In genomic region chr2:38115216-38116012, GRCh38 we compare ENCODE assay signal across 8 cellular contexts. TPM values are rescaled to one million over a fixed set of nuclear protein-coding genes. Genes with fewer than 3 reads are reported as not detected.
A peak's percentile ranks its signal among the peaks of the same experiment; 100 is the strongest.
DNase-seq lines count a peak whose midpoint lies in the region; ATAC-seq and TF ChIP-seq lines count a peak whose summit lies in the region.

No MANE protein-coding gene starts in this region.

- H3K4me3 Mint-ChIP-seq in activated T-helper 2 cell treated with anti-CD3 and anti-CD28 coated beads, Interferon-gamma antibody, Interleukin-2, Interleukin-4, amounts not matched to agents 10 μg/mL and 5 μg/mL and 100 μg/mL, durations not matched to agents 14 hours and 24 hours and 36 hours (ENCODE audit: low read depth) = no peak overlapping the region

- H3K9me3 ChIP-seq in gastroesophageal sphincter = no peaks in the 10 kb centered on the region

- in situ Hi-C loops in GM13976 (cut with MboI; ENCODE audit: low sequenced_read_pairs, unreplicated experiment) = no loop called here

- no peaks in the 10 kb centered on the region for H3K27me3 ChIP-seq in gastroesophageal sphincter

- no peaks in the 10 kb centered on the region for H3K36me3 Mint-ChIP-seq in activated T-helper 2 cell treated with anti-CD3 and anti-CD28 coated beads, Interferon-gamma antibody, Interleukin-2, Interleukin-4, amounts not matched to agents 10 μg/mL and 5 μg/mL and 100 μg/mL, durations not matched to agents 14 hours and 24 hours and 36 hours (ENCODE audit: low read depth)

- WGBS in gastroesophageal sphincter (ENCODE audit: low coverage in 1 of 2), 2 donors = 34 to 57% methylated on average over 5 to 8 of the region's 8 CpGs

- H3K36me3 ChIP-seq in gastroesophageal sphincter = no peaks in the 10 kb centered on the region

- TF ChIP-seq POLR2A in gastroesophageal sphincter (IDR thresholded peaks at IDR 0.05) = no peak

- no peak overlapping the region for H3K27ac Mint-ChIP-seq in activated T-helper 2 cell treated with anti-CD3 and anti-CD28 coated beads, Interferon-gamma antibody, Interleukin-2, Interleukin-4, amounts not matched to agents 10 μg/mL and 5 μg/mL and 100 μg/mL, durations not matched to agents 14 hours and 24 hours and 36 hours

- H3K27me3 Mint-ChIP-seq in activated T-helper 2 cell treated with anti-CD3 and anti-CD28 coated beads, Interferon-gamma antibody, Interleukin-2, Interleukin-4, amounts not matched to agents 10 μg/mL and 5 μg/mL and 100 μg/mL, durations not matched to agents 14 hours and 24 hours and 36 hours (ENCODE audit: low read depth) = peaks cover 23% of the 10 kb centered on the region

- H3K27ac ChIP-seq in 22Rv1 (no peak overlapping the region), gastroesophageal sphincter (no peak overlapping the region)

- intact Hi-C loops in activated T-helper 2 cell treated with anti-CD3 and anti-CD28 coated beads, Interferon-gamma antibody, Interleukin-2, Interleukin-4, amounts not matched to agents 10 μg/mL and 5 μg/mL and 100 μg/mL, durations not matched to agents 14 hours and 24 hours and 36 hours (cut with micrococcal nuclease) = loop anchor here (1.0 to 5.0 kb wide), 3 partner anchors 39 to 157 kb away; partner anchors contain the start of gene CYP1B1
- intact Hi-C loops in posterior cingulate gyrus (cut with DNase I) = no loop called here

- peak; percentile 65 for ATAC-seq in gastroesophageal sphincter

- H3K4me1 Mint-ChIP-seq in activated T-helper 2 cell treated with anti-CD3 and anti-CD28 coated beads, Interferon-gamma antibody, Interleukin-2, Interleukin-4, amounts not matched to agents 10 μg/mL and 5 μg/mL and 100 μg/mL, durations not matched to agents 14 hours and 24 hours and 36 hours (ENCODE audit: low read depth) = peaks cover 10% of the 10 kb centered on the region

- no peak for TF ChIP-seq EP300 in gastroesophageal sphincter (IDR thresholded peaks at IDR 0.05)

- peaks cover 13% of the 10 kb centered on the region for H3K9me3 Mint-ChIP-seq in activated T-helper 2 cell treated with anti-CD3 and anti-CD28 coated beads, Interferon-gamma antibody, Interleukin-2, Interleukin-4, amounts not matched to agents 10 μg/mL and 5 μg/mL and 100 μg/mL, durations not matched to agents 14 hours and 24 hours and 36 hours

- DNase-seq in GM13976 (ENCODE audit: low spot score) = peak; percentile 73
- peak; percentile 80 for DNase-seq in LHCN-M2 (ENCODE audit: low read depth)
- peak; percentile 65 for DNase-seq in RPMI8226
- DNase-seq in activated T-helper 2 cell treated with anti-CD3 and anti-CD28 coated beads, Interferon-gamma antibody, Interleukin-2, Interleukin-4, amounts not matched to agents 10 μg/mL and 5 μg/mL and 100 μg/mL, durations not matched to agents 14 hours and 24 hours and 36 hours (ENCODE audit: low spot score) = peak; percentile 59
- peak in 6 of 10 donors; percentile 37 to 83 (median 57) for DNase-seq in posterior cingulate gyrus
- DNase-seq in T1000 (lab: John Stamatoyannopoulos, UW) = no peak

- TF ChIP-seq CTCF in 22Rv1 (IDR thresholded peaks at IDR 0.05) (peak; percentile 96), GM13976 (IDR thresholded peaks at IDR 0.05; ENCODE audit: borderline replicate concordance, control extremely low read depth, extremely low read depth, insufficient read depth, missing control alignments) (peak; percentile 92), gastroesophageal sphincter (IDR thresholded peaks at IDR 0.05) (peak; percentile 69 to 81 (median 77))

- H3K4me1 ChIP-seq in gastroesophageal sphincter = peaks cover 0 to 14% (median 0%) of the 10 kb centered on the region in 3 donors

- H3K4me3 ChIP-seq in gastroesophageal sphincter = no peak overlapping the region

RNA-seq across cellular contexts. Expression of gene CYP1B1, which starts 39.5 kb away (rescaled TPM):
- total RNA-seq in LHCN-M2 (2014; rRNA removed) = 3.4 and 3.5 TPM in 2 replicates
- polyA plus RNA-seq in LHCN-M2 (2012) = 0.90 TPM
- 8.6 and 10.9 TPM in 2 replicates for total RNA-seq in activated T-helper 2 cell treated with anti-CD3 and anti-CD28 coated beads, Interferon-gamma antibody, Interleukin-2, Interleukin-4, amounts not matched to agents 10 μg/mL and 5 μg/mL and 100 μg/mL, durations not matched to agents 14 hours and 24 hours and 36 hours
- total RNA-seq in gastroesophageal sphincter = 100 to 1,000 TPM in 1 of 4 donors, 10 to 100 TPM in 3; 19.5 to 156 (median 35.6) TPM
